Comparison of ENCODE assay signal across 8 cellular contexts in genomic region chr6:47141963-47142362, GRCh38.
"Had no signal": no experiment of that assay in that cellular context is flagged by ENCODE, and none has a peak within 500 bp of the region (broad histone marks: within the 10 kb centered on the region; RNA-seq: fewer than 3 reads in every experiment).

No MANE protein-coding gene starts in this region.

- H3K9me3 ChIP-seq: HAP-1 had no signal

- H3K27ac ChIP-seq: GM23248 had no signal

- H3K4me1 ChIP-seq: HAP-1 had no signal

- FAIRE-seq: HTR-8/SVneo had no signal

- DNase-seq: GM23248, GOT3, H7, HFFc6, IMR-90, KBM-7 had no signal

- H3K36me3 ChIP-seq: HAP-1 had no signal

- H3K4me3 ChIP-seq: GM23248, HAP-1 had no signal
